Comparison of ENCODE assay signal across 1 cellular context in genomic region chr1:30887485-30888315, GRCh38.
TF ChIP-seq lines count a peak whose summit lies in the region.

No MANE protein-coding gene starts in this region.

TF ChIP-seq in K562, 482 proteins besides CTCF, POLR2A, EP300 and RAD21 (continued from another document and continues in another):
- no peak for TF ChIP-seq TRIM25 (IDR thresholded peaks at IDR 0.05; ENCODE audit: borderline replicate concordance)
- TF ChIP-seq FOXA3 (CRISPR knock-in tag; conservative IDR thresholded peaks at IDR 0.05 in 1 of 2, IDR thresholded peaks at IDR 0.05 in 1 of 2) = no peak
- no peak for TF ChIP-seq SRSF7 (optimal IDR thresholded peaks at IDR 0.05; ENCODE audit: low read depth, low read length)
- TF ChIP-seq GATA2 (CRISPR knock-in tag; IDR thresholded peaks at IDR 0.05) = no peak
- TF ChIP-seq ZKSCAN1 (IDR thresholded peaks at IDR 0.05; ENCODE audit: low read depth, low read length) = peak; percentile 78; the same call in 1 of the 2 replicates
- TF ChIP-seq STAT5A (IDR thresholded peaks at IDR 0.05; ENCODE audit: borderline replicate concordance, low read length) = no peak
- TF ChIP-seq PTBP1 (IDR thresholded peaks at IDR 0.05; ENCODE audit: low read depth, low read length) = no peak
- no peak for TF ChIP-seq SIN3A (IDR thresholded peaks at IDR 0.05; ENCODE audit: borderline replicate concordance in 2 of 2, control insufficient read depth in 1 of 2, low read depth in 2 of 2, low read length in 2 of 2)
- TF ChIP-seq ZNF347 (CRISPR knock-in tag; IDR thresholded peaks at IDR 0.05; ENCODE audit: low read depth) = no peak
- TF ChIP-seq MGA (IDR thresholded peaks at IDR 0.05) = peak; percentile 74
- no peak for TF ChIP-seq FOXO4 (CRISPR knock-in tag; IDR thresholded peaks at IDR 0.05)
- TF ChIP-seq, protein P1, sequence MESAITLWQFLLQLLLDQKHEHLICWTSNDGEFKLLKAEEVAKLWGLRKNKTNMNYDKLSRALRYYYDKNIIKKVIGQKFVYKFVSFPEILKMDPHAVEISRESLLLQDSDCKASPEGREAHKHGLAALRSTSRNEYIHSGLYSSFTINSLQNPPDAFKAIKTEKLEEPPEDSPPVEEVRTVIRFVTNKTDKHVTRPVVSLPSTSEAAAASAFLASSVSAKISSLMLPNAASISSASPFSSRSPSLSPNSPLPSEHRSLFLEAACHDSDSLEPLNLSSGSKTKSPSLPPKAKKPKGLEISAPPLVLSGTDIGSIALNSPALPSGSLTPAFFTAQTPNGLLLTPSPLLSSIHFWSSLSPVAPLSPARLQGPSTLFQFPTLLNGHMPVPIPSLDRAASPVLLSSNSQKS (CRISPR knock-in tag; IDR thresholded peaks at IDR 0.05) = no peak
- no peak for TF ChIP-seq TCF3 (CRISPR knock-in tag; IDR thresholded peaks at IDR 0.05)
- no peak for TF ChIP-seq ZBTB7A (IDR thresholded peaks at IDR 0.05; ENCODE audit: borderline replicate concordance, control insufficient read depth, low read depth, low read length)
- 0 out of 2 replicates have a peak, but pooled peaks have one; percentile 49 for TF ChIP-seq ELF4 (CRISPR knock-in tag; IDR thresholded peaks at IDR 0.05)
- no peak for TF ChIP-seq FIP1L1 (IDR thresholded peaks at IDR 0.05; ENCODE audit: low read depth, low read length, poor library complexity, severe bottlenecking)
- no peak for TF ChIP-seq KAT8 (IDR thresholded peaks at IDR 0.05; ENCODE audit: low read depth)
- no peak; a peak in 1 of 4 replicates for TF ChIP-seq TBL1XR1 (IDR thresholded peaks at IDR 0.05; ENCODE audit: low read length in 2 of 2)
- TF ChIP-seq, protein P2, sequence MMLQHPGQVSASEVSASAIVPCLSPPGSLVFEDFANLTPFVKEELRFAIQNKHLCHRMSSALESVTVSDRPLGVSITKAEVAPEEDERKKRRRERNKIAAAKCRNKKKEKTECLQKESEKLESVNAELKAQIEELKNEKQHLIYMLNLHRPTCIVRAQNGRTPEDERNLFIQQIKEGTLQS (IDR thresholded peaks at IDR 0.05) = peak; percentile 100
- TF ChIP-seq, protein P2 (CRISPR knock-in tag; conservative IDR thresholded peaks at IDR 0.05) = peak; percentile 74; the same call in 1 of the 2 replicates
- no peak for TF ChIP-seq SPI1 (IDR thresholded peaks at IDR 0.05; ENCODE audit: borderline replicate concordance, low read depth, low read length)
- TF ChIP-seq KDM4B (IDR thresholded peaks at IDR 0.05; ENCODE audit: borderline replicate concordance in 2 of 2, low read depth in 1 of 2) = no peak
- TF ChIP-seq, protein P3, sequence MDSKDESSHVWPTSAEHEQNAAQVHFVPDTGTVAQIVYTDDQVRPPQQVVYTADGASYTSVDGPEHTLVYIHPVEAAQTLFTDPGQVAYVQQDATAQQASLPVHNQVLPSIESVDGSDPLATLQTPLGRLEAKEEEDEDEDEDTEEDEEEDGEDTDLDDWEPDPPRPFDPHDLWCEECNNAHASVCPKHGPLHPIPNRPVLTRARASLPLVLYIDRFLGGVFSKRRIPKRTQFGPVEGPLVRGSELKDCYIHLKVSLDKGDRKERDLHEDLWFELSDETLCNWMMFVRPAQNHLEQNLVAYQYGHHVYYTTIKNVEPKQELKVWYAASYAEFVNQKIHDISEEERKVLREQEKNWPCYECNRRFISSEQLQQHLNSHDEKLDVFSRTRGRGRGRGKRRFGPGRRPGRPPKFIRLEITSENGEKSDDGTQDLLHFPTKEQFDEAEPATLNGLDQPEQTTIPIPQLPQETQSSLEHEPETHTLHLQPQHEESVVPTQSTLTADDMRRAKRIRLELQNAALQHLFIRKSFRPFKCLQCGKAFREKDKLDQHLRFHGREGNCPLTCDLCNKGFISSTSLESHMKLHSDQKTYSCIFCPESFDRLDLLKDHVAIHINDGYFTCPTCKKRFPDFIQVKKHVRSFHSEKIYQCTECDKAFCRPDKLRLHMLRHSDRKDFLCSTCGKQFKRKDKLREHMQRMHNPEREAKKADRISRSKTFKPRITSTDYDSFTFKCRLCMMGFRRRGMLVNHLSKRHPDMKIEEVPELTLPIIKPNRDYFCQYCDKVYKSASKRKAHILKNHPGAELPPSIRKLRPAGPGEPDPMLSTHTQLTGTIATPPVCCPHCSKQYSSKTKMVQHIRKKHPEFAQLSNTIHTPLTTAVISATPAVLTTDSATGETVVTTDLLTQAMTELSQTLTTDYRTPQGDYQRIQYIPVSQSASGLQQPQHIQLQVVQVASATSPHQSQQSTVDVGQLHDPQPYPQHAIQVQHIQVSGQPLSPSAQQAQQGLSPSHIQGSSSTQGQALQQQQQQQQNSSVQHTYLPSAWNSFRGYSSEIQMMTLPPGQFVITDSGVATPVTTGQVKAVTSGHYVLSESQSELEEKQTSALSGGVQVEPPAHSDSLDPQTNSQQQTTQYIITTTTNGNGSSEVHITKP (IDR thresholded peaks at IDR 0.05; ENCODE audit: partially characterized antibody) = no peak
- TF ChIP-seq MED1 (CRISPR knock-in tag; IDR thresholded peaks at IDR 0.05; ENCODE audit: borderline replicate concordance) = no peak
- TF ChIP-seq POLR2G (IDR thresholded peaks at IDR 0.05; ENCODE audit: low read depth, low read length) = no peak
- no peak for TF ChIP-seq NONO (IDR thresholded peaks at IDR 0.05; ENCODE audit: low read depth in 2 of 2, low read length in 1 of 2)
- TF ChIP-seq ZNF699 (CRISPR knock-in tag; IDR thresholded peaks at IDR 0.05; ENCODE audit: insufficient replicate concordance) = no peak
- no peak for TF ChIP-seq ZNF143 (CRISPR knock-in tag; IDR thresholded peaks at IDR 0.05)
- no peak for TF ChIP-seq NCOA1 (IDR thresholded peaks at IDR 0.05; ENCODE audit: low read depth)
- peak; percentile 31; the same call in 1 of the 2 replicates for TF ChIP-seq RBFOX2 (IDR thresholded peaks at IDR 0.05; ENCODE audit: low read depth, low read length)
- no peak for TF ChIP-seq BRCA1 (IDR thresholded peaks at IDR 0.05)
- no peak for TF ChIP-seq BRCA1 (CRISPR knock-in tag; IDR thresholded peaks at IDR 0.05)
- TF ChIP-seq, protein P4, sequence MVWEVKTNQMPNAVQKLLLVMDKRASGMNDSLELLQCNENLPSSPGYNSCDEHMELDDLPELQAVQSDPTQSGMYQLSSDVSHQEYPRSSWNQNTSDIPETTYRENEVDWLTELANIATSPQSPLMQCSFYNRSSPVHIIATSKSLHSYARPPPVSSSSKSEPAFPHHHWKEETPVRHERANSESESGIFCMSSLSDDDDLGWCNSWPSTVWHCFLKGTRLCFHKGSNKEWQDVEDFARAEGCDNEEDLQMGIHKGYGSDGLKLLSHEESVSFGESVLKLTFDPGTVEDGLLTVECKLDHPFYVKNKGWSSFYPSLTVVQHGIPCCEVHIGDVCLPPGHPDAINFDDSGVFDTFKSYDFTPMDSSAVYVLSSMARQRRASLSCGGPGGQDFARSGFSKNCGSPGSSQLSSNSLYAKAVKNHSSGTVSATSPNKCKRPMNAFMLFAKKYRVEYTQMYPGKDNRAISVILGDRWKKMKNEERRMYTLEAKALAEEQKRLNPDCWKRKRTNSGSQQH (CRISPR knock-in tag; IDR thresholded peaks at IDR 0.05) = 0 out of 2 replicates have a peak, but pooled peaks have one; percentile 4
- no peak for TF ChIP-seq PHTF2 (CRISPR knock-in tag; IDR thresholded peaks at IDR 0.05)
- TF ChIP-seq TCF7L2 (IDR thresholded peaks at IDR 0.05; ENCODE audit: low read depth, low read length) = no peak
- no peak for TF ChIP-seq KDM1A (IDR thresholded peaks at IDR 0.05)
- TF ChIP-seq ZNF589 (CRISPR knock-in tag; IDR thresholded peaks at IDR 0.05; ENCODE audit: low read depth) = peak; percentile 54; the same call in 1 of the 2 replicates
- peak; percentile 88 for TF ChIP-seq CTBP1 (IDR thresholded peaks at IDR 0.05; ENCODE audit: borderline replicate concordance)
- TF ChIP-seq MBD2 (IDR thresholded peaks at IDR 0.05; ENCODE audit: borderline replicate concordance, low read depth) = no peak
- no peak for TF ChIP-seq ZNF224 (CRISPR knock-in tag; IDR thresholded peaks at IDR 0.05)
- no peak for TF ChIP-seq KAT2B (IDR thresholded peaks at IDR 0.05; ENCODE audit: low read depth, low read length)
- TF ChIP-seq ZBTB1 (CRISPR knock-in tag; IDR thresholded peaks at IDR 0.05; ENCODE audit: borderline replicate concordance, low read depth) = no peak
- no peak for TF ChIP-seq ZNF12 (CRISPR knock-in tag; IDR thresholded peaks at IDR 0.05)
